In the genomic region with DNA sequence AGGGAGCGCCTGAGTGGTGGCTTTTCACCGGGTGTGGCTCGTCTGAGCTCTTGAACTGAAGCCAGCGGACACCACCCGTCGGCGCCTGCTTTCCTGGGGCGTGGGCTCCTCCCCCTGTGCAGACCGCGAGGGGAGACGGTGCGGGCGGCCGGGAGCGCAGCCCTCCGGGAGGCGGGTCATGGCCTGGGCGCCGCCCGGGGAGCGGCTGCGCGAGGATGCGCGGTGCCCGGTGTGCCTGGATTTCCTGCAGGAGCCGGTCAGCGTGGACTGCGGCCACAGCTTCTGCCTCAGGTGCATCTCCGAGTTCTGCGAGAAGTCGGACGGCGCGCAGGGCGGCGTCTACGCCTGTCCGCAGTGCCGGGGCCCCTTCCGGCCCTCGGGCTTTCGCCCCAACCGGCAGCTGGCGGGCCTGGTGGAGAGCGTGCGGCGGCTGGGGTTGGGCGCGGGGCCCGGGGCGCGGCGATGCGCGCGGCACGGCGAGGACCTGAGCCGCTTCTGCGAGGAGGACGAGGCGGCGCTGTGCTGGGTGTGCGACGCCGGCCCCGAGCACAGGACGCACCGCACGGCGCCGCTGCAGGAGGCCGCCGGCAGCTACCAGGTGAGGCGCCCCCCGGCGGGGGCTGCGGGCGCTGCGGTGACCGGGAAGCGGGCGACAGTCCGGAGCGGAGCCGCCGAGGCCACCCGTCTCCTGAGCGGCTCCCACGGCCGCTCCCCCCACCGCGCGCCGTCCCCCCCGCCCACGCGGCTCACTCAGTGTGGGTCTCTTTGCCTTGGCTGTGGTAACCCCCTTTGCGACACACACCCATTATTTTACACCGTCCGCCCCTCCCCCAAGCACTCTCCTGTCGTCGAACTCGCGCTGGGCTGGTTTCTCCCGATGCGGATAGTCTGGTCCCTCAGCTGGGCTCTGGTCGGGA, we compare ENCODE assay signal across 8 cellular contexts.
A peak's percentile ranks its signal among the peaks of the same experiment; 100 is the strongest.
DNase-seq lines count a peak whose midpoint lies in the region; ATAC-seq lines count a peak whose summit lies in the region.

Gene TRIM58, plus strand, starts transcription at position 119 of the 917 bp plus-strand sequence. Its CDS starts 60 bp downstream, at position 179.

- ATAC-seq in GM18519 (IDR thresholded peaks at IDR 0.05; ENCODE audit: low FRiP score, unreplicated experiment) (peak; percentile 58), HG03342 (IDR thresholded peaks at IDR 0.05; ENCODE audit: unreplicated experiment) (peak; percentile 61)

- peak; percentile 32 for DNase-seq in activated CD4-positive, CD25-positive, alpha-beta regulatory T cell treated with anti-CD3 and anti-CD28 coated beads, Interleukin-2, amount 50 U/mL, for 72 hours
- DNase-seq in glomerular visceral epithelial cell (ENCODE audit: extremely low spot score) (peak; percentile 76), retina (peak; percentile 81), SIG-M5 treated with dmso at 0.1 percent for 504 hours (lab: John Stamatoyannopoulos, UW; ENCODE audit: unreplicated experiment) (no peak), foreskin melanocyte (no peak), NOMO-1 treated with dmso at 0.1 percent for 144 hours (lab: John Stamatoyannopoulos, UW; ENCODE audit: unreplicated experiment) (no peak)

Comparison
In these comparisons a context has a peak if more than half of its experiments do, and no peak if none do; other contexts are left out.
1. DNase-seq: peak in activated CD4-positive, CD25-positive, alpha-beta regulatory T cell treated with anti-CD3 and anti-CD28 coated beads, Interleukin-2, amount 50 U/mL, for 72 hours (single experiment), glomerular visceral epithelial cell (single experiment) and retina (single experiment); none in SIG-M5 treated with dmso at 0.1 percent for 504 hours (single experiment), foreskin melanocyte (single experiment) and NOMO-1 treated with dmso at 0.1 percent for 144 hours (single experiment).